In genomic region chr15:69046781-69047180, GRCh38 we compare ENCODE assay signal across 23 cellular contexts. TPM values are rescaled to one million over a fixed set of nuclear protein-coding genes. Genes with fewer than 3 reads are reported as not detected.
"Had no signal": no experiment of that assay in that cellular context is flagged by ENCODE, and none has a peak within 500 bp of the region (broad histone marks: within the 10 kb centered on the region; RNA-seq: fewer than 3 reads in every experiment).

No MANE protein-coding gene starts in this region.

- H3K36me3 ChIP-seq: esophagus muscularis mucosa, gastrocnemius medialis, neutrophil, spleen, stomach, thoracic aorta, transverse colon had no signal

- H3K27me3 ChIP-seq: esophagus muscularis mucosa, gastrocnemius medialis, spleen, stomach, transverse colon had no signal

- ATAC-seq: gastrocnemius medialis; left colon; left ventricle myocardium superior; naive thymus-derived CD4-positive, alpha-beta T cell; sciatic nerve; stimulated activated naive B cell treated with anti-CD40 and anti-IgM and Interleukin-4, amounts not matched to agents 10 μg/mL and 1 μg/mL and 100 μg/mL, for 72 hours had no signal

- H3K27ac ChIP-seq: epithelial cell of prostate, esophagus muscularis mucosa, gastrocnemius medialis, neutrophil, psoas muscle, spleen, stomach, thoracic aorta, transverse colon had no signal

- H3K9me3 Mint-ChIP-seq: nephron progenitor cell; stimulated activated naive B cell treated with anti-CD40 and anti-IgM and Interleukin-4, amounts not matched to agents 10 μg/mL and 1 μg/mL and 100 μg/mL, for 72 hours had no signal

- H3K9me3 ChIP-seq: esophagus muscularis mucosa, gastrocnemius medialis, neutrophil, psoas muscle, spleen, stomach, thoracic aorta, transverse colon had no signal

- H3K4me3 ChIP-seq: esophagus muscularis mucosa, gastrocnemius medialis, lung, psoas muscle, spleen, stomach, thoracic aorta, transverse colon had no signal

- DNase-seq: effector memory CD4-positive, alpha-beta T cell; gastrocnemius medialis; left colon; left ventricle myocardium superior; nephron progenitor cell; psoas muscle; retina; spleen; stimulated activated CD4-positive, alpha-beta T cell treated with anti-CD3 and anti-CD28 coated beads, Interleukin-15, amount 100 ng/mL, for 24 hours; stimulated activated CD4-positive, alpha-beta T cell treated with anti-CD3 and anti-CD28 coated beads, Interleukin-1b, Interleukin-23, amount 100 ng/mL, for 48 hours; stimulated activated CD4-positive, alpha-beta T cell treated with anti-CD3 and anti-CD28 coated beads, Interleukin-4, amount 100 ng/mL, for 24 hours; stimulated activated naive B cell treated with anti-CD40 and anti-IgM and Interleukin-4, amounts not matched to agents 10 μg/mL and 1 μg/mL and 100 μg/mL, for 72 hours; stomach; substantia nigra; transverse colon had no signal

- H3K27ac Mint-ChIP-seq: naive thymus-derived CD4-positive, alpha-beta T cell; stimulated activated naive B cell treated with anti-CD40 and anti-IgM and Interleukin-4, amounts not matched to agents 10 μg/mL and 1 μg/mL and 100 μg/mL, for 72 hours had no signal

- H3K36me3 Mint-ChIP-seq: naive thymus-derived CD4-positive, alpha-beta T cell; stimulated activated naive B cell treated with anti-CD40 and anti-IgM and Interleukin-4, amounts not matched to agents 10 μg/mL and 1 μg/mL and 100 μg/mL, for 72 hours had no signal

- H3K4me1 Mint-ChIP-seq: naive thymus-derived CD4-positive, alpha-beta T cell; stimulated activated naive B cell treated with anti-CD40 and anti-IgM and Interleukin-4, amounts not matched to agents 10 μg/mL and 1 μg/mL and 100 μg/mL, for 72 hours had no signal

- H3K4me3 Mint-ChIP-seq: naive thymus-derived CD4-positive, alpha-beta T cell; nephron progenitor cell; stimulated activated naive B cell treated with anti-CD40 and anti-IgM and Interleukin-4, amounts not matched to agents 10 μg/mL and 1 μg/mL and 100 μg/mL, for 72 hours had no signal

- H3K4me1 ChIP-seq: esophagus muscularis mucosa, gastrocnemius medialis, psoas muscle, spleen, stomach, transverse colon had no signal

RNA-seq across cellular contexts. Expression of gene NOX5, which starts 32.3 kb away (rescaled TPM):
- total RNA-seq: gastrocnemius medialis, left ventricle myocardium superior, mononuclear cell had no signal
- polyA plus RNA-seq: naive thymus-derived CD4-positive, alpha-beta T cell had no signal
